1 cellular context compared by ENCODE assay signal in the genomic region with DNA sequence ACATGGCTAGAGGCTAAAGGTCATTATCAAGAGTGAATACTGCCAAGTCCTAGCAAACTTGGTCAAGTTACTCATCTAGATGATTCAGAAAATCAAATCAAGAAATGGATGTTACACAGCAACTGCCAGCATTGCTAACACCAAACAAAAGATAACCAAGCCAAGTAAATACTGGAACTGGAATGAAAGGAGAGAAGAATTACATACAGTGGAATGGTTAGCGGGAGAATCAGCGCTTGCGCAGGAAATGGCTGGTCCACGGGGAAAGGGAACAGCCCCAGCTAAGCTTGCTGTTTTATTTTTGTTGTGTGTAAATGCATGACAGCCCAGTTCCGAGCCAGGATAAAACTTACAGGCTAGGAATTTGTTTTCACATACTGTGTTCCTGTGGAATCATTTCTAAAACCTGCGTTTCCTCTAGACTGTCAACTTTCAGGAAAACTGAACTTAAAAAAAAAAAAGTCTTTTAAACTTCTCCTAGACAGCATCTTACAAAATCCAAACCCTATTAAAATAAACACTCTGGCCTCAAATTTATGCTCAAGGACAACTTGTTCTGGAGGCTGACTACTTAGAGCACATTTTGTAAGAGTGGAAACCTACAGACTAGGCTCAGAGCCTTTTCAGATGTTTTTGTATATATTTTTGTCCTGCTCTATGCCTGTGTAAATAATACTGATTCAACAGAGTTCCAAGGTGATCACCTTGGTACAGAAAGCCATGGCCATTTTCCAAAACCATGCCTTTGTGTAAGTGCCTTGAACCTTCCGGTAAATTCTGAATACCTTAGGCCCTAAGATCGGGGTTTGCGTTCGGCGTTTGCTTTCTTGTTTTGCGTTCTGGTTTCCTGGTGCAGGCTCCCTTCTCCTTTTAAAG.
TF ChIP-seq lines count a peak whose summit lies in the region.

No MANE protein-coding gene starts in this region.

TF ChIP-seq in HepG2, 621 proteins besides CTCF, POLR2A, EP300 and RAD21 (continued from another document):
- TF ChIP-seq, protein P1, sequence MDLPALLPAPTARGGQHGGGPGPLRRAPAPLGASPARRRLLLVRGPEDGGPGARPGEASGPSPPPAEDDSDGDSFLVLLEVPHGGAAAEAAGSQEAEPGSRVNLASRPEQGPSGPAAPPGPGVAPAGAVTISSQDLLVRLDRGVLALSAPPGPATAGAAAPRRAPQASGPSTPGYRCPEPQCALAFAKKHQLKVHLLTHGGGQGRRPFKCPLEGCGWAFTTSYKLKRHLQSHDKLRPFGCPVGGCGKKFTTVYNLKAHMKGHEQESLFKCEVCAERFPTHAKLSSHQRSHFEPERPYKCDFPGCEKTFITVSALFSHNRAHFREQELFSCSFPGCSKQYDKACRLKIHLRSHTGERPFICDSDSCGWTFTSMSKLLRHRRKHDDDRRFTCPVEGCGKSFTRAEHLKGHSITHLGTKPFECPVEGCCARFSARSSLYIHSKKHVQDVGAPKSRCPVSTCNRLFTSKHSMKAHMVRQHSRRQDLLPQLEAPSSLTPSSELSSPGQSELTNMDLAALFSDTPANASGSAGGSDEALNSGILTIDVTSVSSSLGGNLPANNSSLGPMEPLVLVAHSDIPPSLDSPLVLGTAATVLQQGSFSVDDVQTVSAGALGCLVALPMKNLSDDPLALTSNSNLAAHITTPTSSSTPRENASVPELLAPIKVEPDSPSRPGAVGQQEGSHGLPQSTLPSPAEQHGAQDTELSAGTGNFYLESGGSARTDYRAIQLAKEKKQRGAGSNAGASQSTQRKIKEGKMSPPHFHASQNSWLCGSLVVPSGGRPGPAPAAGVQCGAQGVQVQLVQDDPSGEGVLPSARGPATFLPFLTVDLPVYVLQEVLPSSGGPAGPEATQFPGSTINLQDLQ (CRISPR knock-in tag; IDR thresholded peaks at IDR 0.05) = no peak
- TF ChIP-seq ZNF264 (CRISPR knock-in tag; IDR thresholded peaks at IDR 0.05) (peak; percentile 54; the same call in 1 of the 2 replicates), HNRNPL (IDR thresholded peaks at IDR 0.05; ENCODE audit: low read depth, low read length) (no peak), ZMYM4 (CRISPR knock-in tag; IDR thresholded peaks at IDR 0.05) (peak; percentile 36; the same call in 1 of the 2 replicates), HMG20B (CRISPR knock-in tag; conservative IDR thresholded peaks at IDR 0.05) (peak; percentile 71)
